ENCODE assay signal across 1 cellular context in genomic region chr17:75130632-75131277, GRCh38.
TF ChIP-seq lines count a peak whose summit lies in the region.

No MANE protein-coding gene starts in this region.

TF ChIP-seq in HepG2, 621 proteins besides CTCF, POLR2A, EP300 and RAD21 (continued from another document and continues in another):
- TF ChIP-seq ZUFSP (CRISPR knock-in tag; IDR thresholded peaks at IDR 0.05; ENCODE audit: borderline replicate concordance), result no peak
- TF ChIP-seq ZNF547 (CRISPR knock-in tag; IDR thresholded peaks at IDR 0.05), result no peak
- TF ChIP-seq KDM5B (CRISPR knock-in tag; IDR thresholded peaks at IDR 0.05; ENCODE audit: borderline replicate concordance), result no peak
- TF ChIP-seq KDM4B (CRISPR knock-in tag; IDR thresholded peaks at IDR 0.05), result no peak
- TF ChIP-seq SIN3B (IDR thresholded peaks at IDR 0.05; ENCODE audit: low read length), result no peak
- no peak for TF ChIP-seq PBX2 (CRISPR knock-in tag; IDR thresholded peaks at IDR 0.05)
- TF ChIP-seq ZNF549 (CRISPR knock-in tag; IDR thresholded peaks at IDR 0.05), result no peak
- TF ChIP-seq ZNF761 (CRISPR knock-in tag; conservative IDR thresholded peaks at IDR 0.05), result no peak
- TF ChIP-seq HMGXB3 (CRISPR knock-in tag; IDR thresholded peaks at IDR 0.05; ENCODE audit: borderline replicate concordance), result 0 out of 2 replicates have a peak, but pooled peaks have one; percentile 31
- 0 out of 2 replicates have a peak, but pooled peaks have one; percentile 8 for TF ChIP-seq THAP9 (CRISPR knock-in tag; IDR thresholded peaks at IDR 0.05; ENCODE audit: borderline replicate concordance)
- TF ChIP-seq STAT6 (CRISPR knock-in tag; IDR thresholded peaks at IDR 0.05; ENCODE audit: borderline replicate concordance), result no peak
- no peak for TF ChIP-seq NR3C1 (CRISPR knock-in tag; IDR thresholded peaks at IDR 0.05)
- TF ChIP-seq ZIK1 (CRISPR knock-in tag; IDR thresholded peaks at IDR 0.05; ENCODE audit: borderline replicate concordance, low read depth), result no peak
- no peak for TF ChIP-seq ZNF737 (CRISPR knock-in tag; IDR thresholded peaks at IDR 0.05; ENCODE audit: borderline replicate concordance)
- TF ChIP-seq MYC (CRISPR knock-in tag; IDR thresholded peaks at IDR 0.05; ENCODE audit: borderline replicate concordance), result no peak
- TF ChIP-seq MTERF4 (CRISPR knock-in tag; IDR thresholded peaks at IDR 0.05), result no peak
- no peak for TF ChIP-seq DRAP1 (CRISPR knock-in tag; IDR thresholded peaks at IDR 0.05)
- TF ChIP-seq ZNF788 (CRISPR knock-in tag; IDR thresholded peaks at IDR 0.05; ENCODE audit: borderline replicate concordance), result no peak
- TF ChIP-seq ZNF317 (CRISPR knock-in tag; IDR thresholded peaks at IDR 0.05), result no peak
- TF ChIP-seq THAP8 (CRISPR knock-in tag; IDR thresholded peaks at IDR 0.05; ENCODE audit: borderline replicate concordance), result no peak
- TF ChIP-seq RELA (CRISPR knock-in tag; IDR thresholded peaks at IDR 0.05), result no peak
- no peak for TF ChIP-seq ZNF550 (CRISPR knock-in tag; IDR thresholded peaks at IDR 0.05; ENCODE audit: borderline replicate concordance)
- no peak for TF ChIP-seq KDM6A (CRISPR knock-in tag; IDR thresholded peaks at IDR 0.05; ENCODE audit: low read depth)
- no peak for TF ChIP-seq FUBP1 (CRISPR knock-in tag; IDR thresholded peaks at IDR 0.05; ENCODE audit: borderline replicate concordance)
- TF ChIP-seq BHLHE40 (IDR thresholded peaks at IDR 0.05; ENCODE audit: low read length), result no peak
- TF ChIP-seq ZNF33B (CRISPR knock-in tag; IDR thresholded peaks at IDR 0.05), result no peak
- TF ChIP-seq TSC22D2 (CRISPR knock-in tag; IDR thresholded peaks at IDR 0.05; ENCODE audit: borderline replicate concordance), result no peak
- no peak for TF ChIP-seq ZNF598 (CRISPR knock-in tag; IDR thresholded peaks at IDR 0.05; ENCODE audit: borderline replicate concordance)
- TF ChIP-seq ZNF280B (CRISPR knock-in tag; IDR thresholded peaks at IDR 0.05; ENCODE audit: borderline replicate concordance), result no peak
- no peak for TF ChIP-seq GABPA (IDR thresholded peaks at IDR 0.05; ENCODE audit: low read depth, low read length)
- peak; percentile 58 for TF ChIP-seq GABPA (CRISPR knock-in tag; IDR thresholded peaks at IDR 0.05; ENCODE audit: low read depth)
- TF ChIP-seq ZNF343 (CRISPR knock-in tag; IDR thresholded peaks at IDR 0.05), result no peak
- TF ChIP-seq KLF15 (CRISPR knock-in tag; IDR thresholded peaks at IDR 0.05; ENCODE audit: borderline replicate concordance), result 0 out of 2 replicates have a peak, but pooled peaks have one; percentile 18
